ENCODE assay signal across 1 cellular context in genomic region chr16:47481698-47482374, GRCh38.
TF ChIP-seq lines count a peak whose summit lies in the region.

No MANE protein-coding gene starts in this region.

TF ChIP-seq in GM12878, 131 proteins besides CTCF, POLR2A, EP300 and RAD21:
- TF ChIP-seq E2F8 (IDR thresholded peaks at IDR 0.05; ENCODE audit: low read depth, partially characterized antibody), result no peak
- no peak for TF ChIP-seq KDM1A (IDR thresholded peaks at IDR 0.05; ENCODE audit: borderline replicate concordance)
- TF ChIP-seq ATF3 (IDR thresholded peaks at IDR 0.05; ENCODE audit: borderline replicate concordance, extremely low read depth, low read depth, low read length), result no peak
- no peak for TF ChIP-seq PAX8 (IDR thresholded peaks at IDR 0.05)
- TF ChIP-seq EGR1 (IDR thresholded peaks at IDR 0.05; ENCODE audit: borderline replicate concordance in 1 of 2, low read depth in 2 of 2, low read length in 2 of 2), result no peak
- TF ChIP-seq FOXK2 (IDR thresholded peaks at IDR 0.05), result no peak
- no peak for TF ChIP-seq NFYA (IDR thresholded peaks at IDR 0.05; ENCODE audit: borderline replicate concordance, low read depth, low read length)
- no peak for TF ChIP-seq SRF (IDR thresholded peaks at IDR 0.05; ENCODE audit: low read depth in 2 of 2, low read length in 2 of 2)
- TF ChIP-seq ATF7 (IDR thresholded peaks at IDR 0.05; ENCODE audit: low read depth), result no peak
- no peak for TF ChIP-seq ZBTB4 (CRISPR knock-in tag; IDR thresholded peaks at IDR 0.05)
- TF ChIP-seq CEBPZ (IDR thresholded peaks at IDR 0.05; ENCODE audit: low read depth, low read length), result no peak
- TF ChIP-seq POLR2AphosphoS2 (IDR thresholded peaks at IDR 0.05; ENCODE audit: low read depth, low read length), result no peak
- TF ChIP-seq RAD51 (IDR thresholded peaks at IDR 0.05), result no peak
- TF ChIP-seq ZNF274 (IDR thresholded peaks at IDR 0.05; ENCODE audit: insufficient read depth, insufficient read length), result no peak
- TF ChIP-seq SMAD5 (IDR thresholded peaks at IDR 0.05; ENCODE audit: low read depth), result no peak
- no peak for TF ChIP-seq JUND (IDR thresholded peaks at IDR 0.05; ENCODE audit: low read depth, low read length)
